In the genomic region with DNA sequence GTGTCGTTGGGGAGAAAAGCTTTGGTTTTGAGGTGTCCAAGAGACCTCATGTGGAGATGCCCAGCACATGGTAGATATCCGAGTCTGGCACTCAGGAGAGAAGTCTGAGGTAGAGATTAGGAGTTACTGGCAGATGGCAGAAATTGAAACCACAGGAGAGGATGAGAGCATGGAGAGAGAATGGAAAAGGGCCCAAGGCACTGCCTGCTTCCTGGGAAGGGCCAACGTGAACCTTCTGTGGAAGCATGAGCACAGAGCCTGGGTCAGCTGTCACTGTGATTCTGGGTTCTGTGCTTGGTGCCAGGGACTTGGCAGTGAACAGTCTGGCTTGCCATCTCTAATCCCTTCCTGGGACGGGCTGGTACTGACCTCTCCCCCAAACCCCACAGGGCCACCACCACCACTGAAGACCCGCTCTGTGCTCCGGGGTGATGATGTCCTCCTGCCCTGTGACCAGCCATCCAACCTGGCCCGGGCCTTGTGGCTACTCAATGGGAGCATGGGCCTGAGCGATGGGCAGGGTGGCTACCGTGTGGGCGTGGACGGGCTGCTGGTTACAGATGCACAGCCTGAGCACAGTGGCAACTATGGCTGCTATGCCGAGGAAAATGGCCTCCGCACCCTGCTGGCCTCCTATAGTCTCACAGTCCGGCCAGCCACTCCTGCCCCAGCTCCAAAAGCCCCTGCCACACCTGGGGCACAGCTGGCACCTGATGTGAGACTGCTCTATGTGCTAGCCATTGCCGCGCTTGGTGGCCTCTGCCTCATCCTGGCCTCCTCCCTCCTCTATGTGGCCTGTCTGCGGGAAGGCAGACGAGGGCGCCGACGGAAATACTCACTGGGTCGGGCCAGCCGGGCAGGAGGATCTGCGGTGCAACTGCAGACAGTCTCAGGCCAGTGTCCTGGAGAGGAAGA, we compare ENCODE assay signal across 22 cellular contexts. TPM values are rescaled to one million over a fixed set of nuclear protein-coding genes. Genes with fewer than 3 reads are reported as not detected.
DNase-seq lines count a peak whose midpoint lies in the region; ATAC-seq, FAIRE-seq and TF ChIP-seq lines count a peak whose summit lies in the region.
"Had no signal": no experiment of that assay in that cellular context is flagged by ENCODE, and none has a peak within 500 bp of the region (broad histone marks: within the 10 kb centered on the region; RNA-seq: fewer than 3 reads in every experiment).

No MANE protein-coding gene starts in this region.

- ATAC-seq in CD4-positive, alpha-beta T cell (ENCODE audit: poor library complexity) = no peak
- ATAC-seq in pancreas = no peak
- ATAC-seq: CD8-positive, alpha-beta T cell; Panc1; stimulated activated naive B cell treated with anti-CD40 and anti-IgM and Interleukin-4, amounts not matched to agents 10 μg/mL and 1 μg/mL and 100 μg/mL, for 72 hours had no signal

- WGBS in pancreas, 2 donors = 86 to 88% methylated on average over 24 of the region's 24 CpGs

- FAIRE-seq in pancreas (lab: Jason Lieb, UNC) = no peak

- H3K36me3 Mint-ChIP-seq in CD4-positive, alpha-beta T cell (ENCODE audit: low read depth) = peaks cover 72% of the 10 kb centered on the region
- H3K36me3 Mint-ChIP-seq in endothelial cell (ENCODE audit: low read depth, unreplicated experiment) = peaks cover 29% of the 10 kb centered on the region

- H3K9me3 Mint-ChIP-seq in CD4-positive, alpha-beta T cell = no peaks in the 10 kb centered on the region
- no peaks in the 10 kb centered on the region for H3K9me3 Mint-ChIP-seq in endothelial cell (ENCODE audit: unreplicated experiment)
- H3K9me3 Mint-ChIP-seq: activated naive CD8-positive, alpha-beta T cell treated with anti-CD3 and anti-CD28 coated beads for 36 hours; activated T-helper 1 cell treated with anti-CD3 and anti-CD28 coated beads, Interleukin-12 subunit alpha, Interleukin-12 subunit beta, Interleukin-2, Interleukin-4 antibody, amounts not matched to agents 30 ng/mL and 10 ng/mL and 1 ng/mL, durations not matched to agents 14 hours and 24 hours and 36 hours; CD8-positive, alpha-beta T cell; stimulated activated naive B cell treated with anti-CD40 and anti-IgM and Interleukin-4, amounts not matched to agents 10 μg/mL and 1 μg/mL and 100 μg/mL, for 72 hours had no signal

- no peaks in the 10 kb centered on the region for H3K9me3 ChIP-seq in CD4-positive, alpha-beta T cell (ENCODE audit: control insufficient read depth, low read length)
- no peaks in the 10 kb centered on the region for H3K9me3 ChIP-seq in Peyer's patch
- no peaks in the 10 kb centered on the region for H3K9me3 ChIP-seq in pancreas
- H3K9me3 ChIP-seq in vagina = no peaks in the 10 kb centered on the region
- H3K9me3 ChIP-seq: tibial artery had no signal

- no peak for TF ChIP-seq CTCF in CD4-positive, alpha-beta T cell (IDR thresholded peaks at IDR 0.05)
- TF ChIP-seq CTCF in Peyer's patch (IDR thresholded peaks at IDR 0.05) (no peak), endothelial cell (IDR thresholded peaks at IDR 0.05; ENCODE audit: unreplicated experiment) (no peak), pancreas (IDR thresholded peaks at IDR 0.05) (no peak), vagina (IDR thresholded peaks at IDR 0.05) (no peak)

- no peaks in the 10 kb centered on the region for H3K27me3 Mint-ChIP-seq in CD4-positive, alpha-beta T cell
- peaks cover 17% of the 10 kb centered on the region for H3K27me3 Mint-ChIP-seq in endothelial cell (ENCODE audit: unreplicated experiment)
- H3K27me3 Mint-ChIP-seq: activated naive CD8-positive, alpha-beta T cell treated with anti-CD3 and anti-CD28 coated beads for 36 hours; stimulated activated naive B cell treated with anti-CD40 and anti-IgM and Interleukin-4, amounts not matched to agents 10 μg/mL and 1 μg/mL and 100 μg/mL, for 72 hours had no signal

- TF ChIP-seq POLR2A in Peyer's patch (IDR thresholded peaks at IDR 0.05) (no peak), vagina (IDR thresholded peaks at IDR 0.05) (no peak)

- no peak overlapping the region for H3K27ac Mint-ChIP-seq in CD4-positive, alpha-beta T cell
- H3K27ac Mint-ChIP-seq in endothelial cell (ENCODE audit: unreplicated experiment) = no peak overlapping the region
- H3K27ac Mint-ChIP-seq: activated naive CD8-positive, alpha-beta T cell treated with anti-CD3 and anti-CD28 coated beads for 36 hours; CD8-positive, alpha-beta T cell; stimulated activated naive B cell treated with anti-CD40 and anti-IgM and Interleukin-4, amounts not matched to agents 10 μg/mL and 1 μg/mL and 100 μg/mL, for 72 hours had no signal

- peak in 1 of 10 experiments; percentile 30 for DNase-seq in CD4-positive, alpha-beta T cell
- DNase-seq in Peyer's patch (peak in 2 of 3 donors; percentile 41 to 45), endothelial cell (ENCODE audit: low spot score) (no peak), pancreas (peak in 4 of 6 donors; percentile 10 to 75 (median 34)), HuH-7 (ENCODE audit: low spot score) (no peak), vagina (ENCODE audit: extremely low spot score in 2 of 2) (no peak), NCI-H2081 (lab: John Stamatoyannopoulos, UW) (no peak), hepatic stellate cell (ENCODE audit: low spot score) (no peak)
- DNase-seq: activated CD4-positive, alpha-beta T cell treated with anti-CD3 and anti-CD28 coated beads, Interleukin-2, amount 50 U/mL, for 48 hours; activated naive CD8-positive, alpha-beta T cell treated with anti-CD3 and anti-CD28 coated beads for 36 hours; CD8-positive, alpha-beta T cell; GOT3; hippocampal formation; NCI-H2029; NCI-H446 treated with DMSO at 0.1 percent for 48 hours; NK-92 treated with Interleukin-12 subunit alpha and Interleukin-12 subunit beta, amount 100 ng/mL, for 24 hours; stimulated activated naive B cell treated with anti-CD40 and anti-IgM and Interleukin-4, amounts not matched to agents 10 μg/mL and 1 μg/mL and 100 μg/mL, for 72 hours had no signal

- POLR2A ChIA-PET in CD4-positive, alpha-beta T cell (lab: Charles Lee) = interaction anchor here (0.7 kb wide), 1 partner anchor 29 kb away, joined by 3 read pairs; no protein-coding TSS in a partner anchor

- H3K4me1 ChIP-seq in Peyer's patch (peaks cover 0 to 20% (median 13%) of the 10 kb centered on the region in 4 donors), pancreas (peaks cover 4 to 16% (median 13%) of the 10 kb centered on the region in 3 donors), vagina (peaks cover 21% of the 10 kb centered on the region)

- H3K4me3 ChIP-seq in Peyer's patch (no peak overlapping the region), pancreas (no peak overlapping the region), vagina (no peak overlapping the region)
- H3K4me3 ChIP-seq: tibial artery had no signal

- CTCF ChIA-PET in CD4-positive, alpha-beta T cell (lab: Charles Lee) = no interaction called here

- peak overlapping the region; percentile 63 for H3K4me3 Mint-ChIP-seq in CD4-positive, alpha-beta T cell
- peak overlapping the region; percentile 73 for H3K4me3 Mint-ChIP-seq in endothelial cell (ENCODE audit: unreplicated experiment)
- H3K4me3 Mint-ChIP-seq: activated naive CD8-positive, alpha-beta T cell treated with anti-CD3 and anti-CD28 coated beads for 36 hours; activated T-helper 1 cell treated with anti-CD3 and anti-CD28 coated beads, Interleukin-12 subunit alpha, Interleukin-12 subunit beta, Interleukin-2, Interleukin-4 antibody, amounts not matched to agents 30 ng/mL and 10 ng/mL and 1 ng/mL, durations not matched to agents 14 hours and 24 hours and 36 hours; CD8-positive, alpha-beta T cell; stimulated activated naive B cell treated with anti-CD40 and anti-IgM and Interleukin-4, amounts not matched to agents 10 μg/mL and 1 μg/mL and 100 μg/mL, for 72 hours had no signal

- intact Hi-C loops in CD4-positive, alpha-beta T cell (cut with DNase I, micrococcal nuclease) = no loop called here
- intact Hi-C loops in pancreas (cut with DNase I) = no loop called here
- intact Hi-C loops in vagina (cut with DNase I) = no loop called here

- H3K4me1 Mint-ChIP-seq in CD4-positive, alpha-beta T cell (ENCODE audit: low read depth) = peaks cover 17% of the 10 kb centered on the region
- peaks cover 11% of the 10 kb centered on the region for H3K4me1 Mint-ChIP-seq in endothelial cell (ENCODE audit: unreplicated experiment)

- H3K36me3 ChIP-seq in Peyer's patch = peaks cover 0 to 47% (median 0%) of the 10 kb centered on the region in 3 donors
- peaks cover 0 to 18% (median 6%) of the 10 kb centered on the region in 3 donors for H3K36me3 ChIP-seq in pancreas
- peaks cover 0 to 13% of the 10 kb centered on the region in 2 donors for H3K36me3 ChIP-seq in vagina

- no peaks in the 10 kb centered on the region for H3K27me3 ChIP-seq in CD4-positive, alpha-beta T cell (ENCODE audit: control insufficient read depth, insufficient read depth, low read length)
- H3K27me3 ChIP-seq in Peyer's patch (no peaks in the 10 kb centered on the region), pancreas (no peaks in the 10 kb centered on the region), vagina (no peaks in the 10 kb centered on the region)
- H3K27me3 ChIP-seq: tibial artery had no signal

- no peak overlapping the region for H3K27ac ChIP-seq in CD4-positive, alpha-beta T cell (ENCODE audit: low read depth, low read length)
- H3K27ac ChIP-seq in Peyer's patch (no peak overlapping the region), pancreas (no peak overlapping the region), vagina (no peak overlapping the region)
- H3K27ac ChIP-seq: parathyroid adenoma, tibial artery, VCaP had no signal

RNA-seq across cellular contexts. Expression of a gene that starts 4.1 kb away (rescaled TPM):
- total RNA-seq in CD4-positive, alpha-beta T cell = 10 to 100 TPM; 28.5 to 31.0 TPM
- total RNA-seq in Peyer's patch (10 to 100 TPM; 40.5 to 85.5 (median 61.7) TPM), endothelial cell (ENCODE audit: unreplicated experiment) (51.8 TPM), pancreas (10 to 100 TPM; 31.0 to 49.3 (median 36.2) TPM), vagina (85.4 TPM)
- 10 to 100 TPM; 67.7 to 93.5 TPM for polyA plus RNA-seq in pancreas

RNA-seq across cellular contexts. Expression of a gene that starts 4.2 kb away (rescaled TPM):
- total RNA-seq in CD4-positive, alpha-beta T cell = 1 to 10 TPM; 2.7 to 2.8 TPM
- 10 to 100 TPM in 1 of 4 donors, 1 to 10 TPM in 3; 3.8 to 18.2 (median 4.4) TPM for total RNA-seq in Peyer's patch
- 10.5 TPM for total RNA-seq in endothelial cell (ENCODE audit: unreplicated experiment)
- total RNA-seq in pancreas = 1 to 10 TPM; 1.7 to 5.4 (median 3.8) TPM
- polyA plus RNA-seq in pancreas = 1 to 10 TPM; 3.1 to 3.2 TPM
- 5.2 TPM for total RNA-seq in vagina

RNA-seq across cellular contexts. Expression of a gene that starts 13.9 kb away (rescaled TPM):
- total RNA-seq in CD4-positive, alpha-beta T cell = 1 to 10 TPM; 1.1 to 1.6 TPM
- 100 to 1,000 TPM in 3 of 4 donors, 10 to 100 TPM in 1; 16.5 to 233 (median 185) TPM for total RNA-seq in Peyer's patch
- 8.0 TPM for total RNA-seq in endothelial cell (ENCODE audit: unreplicated experiment)
- 10 to 100 TPM in 3 of 6 donors, 1 to 10 TPM in 3; 8.7 to 17.2 (median 12.5) TPM for total RNA-seq in pancreas
- polyA plus RNA-seq in pancreas = 10 to 100 TPM; 33.8 to 36.4 TPM
- 6.4 TPM for total RNA-seq in vagina

RNA-seq across cellular contexts. Expression of a gene that starts 16.4 kb away (rescaled TPM):
- total RNA-seq in CD4-positive, alpha-beta T cell = 1 to 10 TPM; 9.0 to 9.6 TPM
- total RNA-seq in Peyer's patch = 10 to 100 TPM; 28.0 to 57.4 (median 47.1) TPM
- total RNA-seq in endothelial cell (ENCODE audit: unreplicated experiment) = 52.2 TPM
- total RNA-seq in pancreas = 10 to 100 TPM; 10.5 to 26.5 (median 14.4) TPM
- polyA plus RNA-seq in pancreas = 10 to 100 TPM; 41.1 to 52.2 TPM
- total RNA-seq in vagina = 99.4 TPM

RNA-seq across cellular contexts. Expression of a gene that starts 47.8 kb away (rescaled TPM):
- 1 to 10 TPM; 1.7 to 3.1 TPM for total RNA-seq in CD4-positive, alpha-beta T cell
- total RNA-seq in Peyer's patch (10 to 100 TPM in 3 of 4 donors, under 1 TPM in 1; 0.83 to 58.7 (median 51.3) TPM), endothelial cell (ENCODE audit: unreplicated experiment) (0.54 TPM), pancreas (under 1 TPM; 0.18 to 0.49 (median 0.27) TPM), vagina (1.5 TPM)
- under 1 TPM; 0.89 to 0.99 TPM for polyA plus RNA-seq in pancreas

Comparison
In these comparisons a context has a peak if more than half of its experiments do, and no peak if none do; other contexts are left out.
1. DNase-seq: peak in Peyer's patch (2 of 3) and pancreas (4 of 6); none in endothelial cell (single experiment), HuH-7 (single experiment), vagina (0 of 2), NCI-H2081 (0 of 2) and hepatic stellate cell (single experiment).